8 cellular contexts compared by ENCODE assay signal in the genomic region with DNA sequence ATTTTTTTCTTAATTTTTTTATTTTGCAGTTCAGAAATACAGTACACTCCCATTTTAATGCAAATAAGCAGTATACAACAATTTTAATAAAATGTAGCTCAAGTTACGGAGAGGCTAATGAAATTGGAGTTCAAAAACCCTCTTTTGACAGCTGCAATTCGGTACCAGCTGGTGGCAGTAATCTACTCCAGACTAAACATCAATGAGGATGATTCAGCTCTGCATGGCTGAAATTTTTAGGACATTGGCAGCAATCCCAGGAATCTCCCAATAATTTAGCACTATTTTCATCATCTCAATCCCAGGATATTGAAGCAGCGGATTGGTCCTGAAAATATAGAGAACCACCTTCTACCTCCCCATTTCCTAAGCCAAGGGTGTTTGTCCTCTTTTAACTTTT.
DNase-seq lines count a peak whose midpoint lies in the region; ATAC-seq and TF ChIP-seq lines count a peak whose summit lies in the region.
"Had no signal": no experiment of that assay in that cellular context is flagged by ENCODE, and none has a peak within 500 bp of the region (broad histone marks: within the 10 kb centered on the region; RNA-seq: fewer than 3 reads in every experiment).

No MANE protein-coding gene starts in this region.

- TF ChIP-seq CTCF in HFF-Myc (IDR thresholded peaks at IDR 0.05; ENCODE audit: low read depth, low read length, missing control alignments) (peak; percentile 7), fibroblast of pulmonary artery (IDR thresholded peaks at IDR 0.05; ENCODE audit: low read length, missing control alignments) (peak; percentile 48), smooth muscle cell (IDR thresholded peaks at IDR 0.05; ENCODE audit: borderline replicate concordance, insufficient read depth, poor library complexity, severe bottlenecking) (peak; percentile 29)
- no peak for TF ChIP-seq CTCF in CD4-positive, alpha-beta T cell (IDR thresholded peaks at IDR 0.05)

- H3K9me3 ChIP-seq in smooth muscle cell (replicated peaks; ENCODE audit: low read depth), result no peaks in the 10 kb centered on the region
- H3K9me3 ChIP-seq in CD4-positive, alpha-beta T cell (ENCODE audit: control insufficient read depth, low read length), result no peaks in the 10 kb centered on the region

- no peaks in the 10 kb centered on the region for H3K4me1 Mint-ChIP-seq in CD4-positive, alpha-beta T cell (ENCODE audit: low read depth)
- H3K4me1 Mint-ChIP-seq: central memory CD8-positive, alpha-beta T cell had no signal

- H3K36me3 Mint-ChIP-seq in CD4-positive, alpha-beta T cell (ENCODE audit: low read depth), result no peaks in the 10 kb centered on the region

- H3F3A ChIP-seq in smooth muscle cell (ENCODE audit: low read depth), result no peaks in the 10 kb centered on the region

- no peaks in the 10 kb centered on the region for H3K79me2 ChIP-seq in smooth muscle cell (ENCODE audit: low read depth)

- no peaks in the 10 kb centered on the region for H3K4me1 ChIP-seq in smooth muscle cell (ENCODE audit: low read depth)

- H3K4me3 ChIP-seq in HFF-Myc (replicated peaks; ENCODE audit: low read depth, low read length), result no peak overlapping the region
- H3K4me3 ChIP-seq in fibroblast of pulmonary artery (replicated peaks; ENCODE audit: low read depth, low read length), result no peak overlapping the region
- no peak overlapping the region for H3K4me3 ChIP-seq in smooth muscle cell

- H3K9ac ChIP-seq in smooth muscle cell (ENCODE audit: low read depth), result no peak overlapping the region

- no peaks in the 10 kb centered on the region for H3K27me3 ChIP-seq in smooth muscle cell (ENCODE audit: low read depth)
- H3K27me3 ChIP-seq in CD4-positive, alpha-beta T cell (ENCODE audit: control insufficient read depth, insufficient read depth, low read length), result no peaks in the 10 kb centered on the region

- H3K27ac Mint-ChIP-seq in CD4-positive, alpha-beta T cell, result no peak overlapping the region

- POLR2A ChIA-PET in CD4-positive, alpha-beta T cell (lab: Charles Lee), result no interaction called here

- CTCF ChIA-PET in CD4-positive, alpha-beta T cell (lab: Charles Lee), result no interaction called here

- no peak for ATAC-seq in CD4-positive, alpha-beta T cell (ENCODE audit: poor library complexity)
- ATAC-seq in HG02852 (IDR thresholded peaks at IDR 0.05; ENCODE audit: unreplicated experiment), result no peak

- no peak overlapping the region for H3K4me3 Mint-ChIP-seq in CD4-positive, alpha-beta T cell
- H3K4me3 Mint-ChIP-seq: central memory CD8-positive, alpha-beta T cell had no signal

- H2AFZ ChIP-seq in smooth muscle cell (ENCODE audit: low read depth), result no peak overlapping the region

- no peaks in the 10 kb centered on the region for H3K36me3 ChIP-seq in smooth muscle cell (ENCODE audit: low read depth)

- no peaks in the 10 kb centered on the region for H3K27me3 Mint-ChIP-seq in CD4-positive, alpha-beta T cell
- H3K27me3 Mint-ChIP-seq: central memory CD8-positive, alpha-beta T cell had no signal

- H3K27ac ChIP-seq in smooth muscle cell (ENCODE audit: low read depth), result no peak overlapping the region
- no peak overlapping the region for H3K27ac ChIP-seq in CD4-positive, alpha-beta T cell (ENCODE audit: low read depth, low read length)

- no peak overlapping the region for H3K4me2 ChIP-seq in smooth muscle cell

- no peaks in the 10 kb centered on the region for H4K20me1 ChIP-seq in smooth muscle cell (ENCODE audit: low read depth)

- peaks cover 2% of the 10 kb centered on the region for H3K9me3 Mint-ChIP-seq in CD4-positive, alpha-beta T cell

- 21% methylated on average over 3 of the region's 3 CpGs for WGBS in smooth muscle cell (ENCODE audit: low lambda C conversion rate)

- intact Hi-C loops in CD4-positive, alpha-beta T cell (cut with DNase I, micrococcal nuclease), result no loop called here

- DNase-seq in HFF-Myc (ENCODE audit: extremely low read depth, low read depth) (peak; percentile 40), OCI-M1 (lab: John Stamatoyannopoulos, UW) (peak; percentile 29), fibroblast of pulmonary artery (ENCODE audit: low read depth) (peak; percentile 84), smooth muscle cell (lab: John Stamatoyannopoulos, UW; ENCODE audit: unreplicated experiment) (no peak), cerebellum (ENCODE audit: low spot score) (no peak)
- DNase-seq in CD4-positive, alpha-beta T cell, result no peak

Comparison
In these comparisons a context has a peak if more than half of its experiments do, and no peak if none do; other contexts are left out.
1. DNase-seq: peak in HFF-Myc (single experiment), OCI-M1 (single experiment) and fibroblast of pulmonary artery (single experiment); none in smooth muscle cell (single experiment), CD4-positive, alpha-beta T cell (0 of 10) and cerebellum (single experiment).